In the genomic region with DNA sequence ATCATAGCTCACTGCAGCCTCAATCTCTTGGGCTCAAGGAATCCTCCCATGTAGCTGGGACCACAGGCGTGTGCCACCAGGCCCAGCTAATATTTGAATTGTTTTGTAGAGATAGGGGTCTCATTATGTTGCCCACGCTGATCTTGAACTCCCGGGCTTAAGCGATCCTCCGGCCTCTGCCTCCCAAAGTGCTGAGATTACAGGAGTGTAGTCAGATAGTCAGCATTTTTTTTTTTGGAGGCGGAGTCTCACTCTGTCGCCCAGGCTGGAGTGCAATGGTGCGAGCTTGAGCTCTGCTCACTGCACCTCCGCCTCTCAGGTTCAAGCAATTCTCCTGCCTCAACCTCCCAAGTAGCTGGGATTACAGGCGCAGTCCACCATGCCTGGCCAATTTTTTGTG, we compare ENCODE assay signal across 27 cellular contexts. TPM values are rescaled to one million over a fixed set of nuclear protein-coding genes. Genes with fewer than 3 reads are reported as not detected.
DNase-seq lines count a peak whose midpoint lies in the region; ATAC-seq and TF ChIP-seq lines count a peak whose summit lies in the region.
"Had no signal": no experiment of that assay in that cellular context is flagged by ENCODE, and none has a peak within 500 bp of the region (broad histone marks: within the 10 kb centered on the region; RNA-seq: fewer than 3 reads in every experiment).

No MANE protein-coding gene starts in this region.

- 94 to 95% methylated on average over 8 to 10 of the region's 10 CpGs for WGBS in endodermal cell (ENCODE audit: insufficient coverage in 1 of 2, insufficient read length in 1 of 2), 2 experiments

- CTCF ChIA-PET in activated naive CD4-positive, alpha-beta T cell treated with anti-CD3 and anti-CD28 coated beads, Interleukin-2, amount 10 ng/mL, durations not matched to agents 7 days and 5 days (lab: Charles Lee), result interaction anchor here (0.6 to 2.3 kb wide), 5 partner anchors 13 to 418 kb away, joined by 3 to 8 read pairs (median 4); no protein-coding TSS in a partner anchor
- CTCF ChIA-PET in activated naive CD4-positive, alpha-beta T cell treated with anti-CD3 and anti-CD28 coated beads for 36 hours (lab: Charles Lee), result interaction anchor here (0.6 to 2.1 kb wide), 5 partner anchors 10 to 47 kb away, joined by 4 to 9 read pairs (median 5); no protein-coding TSS in a partner anchor

- H3F3A ChIP-seq in OCI-LY1 (ENCODE audit: insufficient read depth, low read length), result no peaks in the 10 kb centered on the region

- TF ChIP-seq CTCF in OCI-LY1 (IDR thresholded peaks at IDR 0.05; ENCODE audit: low read length) (no peak), endodermal cell (conservative IDR thresholded peaks at IDR 0.05) (no peak), HFFc6 (IDR thresholded peaks at IDR 0.05) (no peak)

- no peaks in the 10 kb centered on the region for H3K27me3 Mint-ChIP-seq in activated naive CD4-positive, alpha-beta T cell treated with anti-CD3 and anti-CD28 coated beads, Interleukin-2, amount 10 ng/mL, durations not matched to agents 7 days and 5 days
- no peaks in the 10 kb centered on the region for H3K27me3 Mint-ChIP-seq in activated naive CD4-positive, alpha-beta T cell treated with anti-CD3 and anti-CD28 coated beads for 36 hours (ENCODE audit: low read depth)
- H3K27me3 Mint-ChIP-seq in endodermal cell (ENCODE audit: insufficient read depth) (no peaks in the 10 kb centered on the region), HFFc6 (ENCODE audit: insufficient read depth) (no peaks in the 10 kb centered on the region; the same call in 1 of the 2 replicates)
- H3K27me3 Mint-ChIP-seq: dendritic cell treated with granulocyte-macrophage colony-stimulating factor and Interleukin-4, amounts not matched to agents 40 ng/mL and 50 ng/mL, for 4 days had no signal

- no peak overlapping the region for H3K27ac Mint-ChIP-seq in activated naive CD4-positive, alpha-beta T cell treated with anti-CD3 and anti-CD28 coated beads, Interleukin-2, amount 10 ng/mL, durations not matched to agents 7 days and 5 days
- no peak overlapping the region for H3K27ac Mint-ChIP-seq in activated naive CD4-positive, alpha-beta T cell treated with anti-CD3 and anti-CD28 coated beads for 36 hours
- H3K27ac Mint-ChIP-seq in endodermal cell, result no peak overlapping the region
- H3K27ac Mint-ChIP-seq in stimulated activated effector memory CD8-positive, alpha-beta T cell treated with anti-CD3 and anti-CD28 coated beads, Interleukin-12 subunit alpha, Interleukin-12 subunit beta, amount 100 ng/mL, for 72 hours, result no peak overlapping the region
- H3K27ac Mint-ChIP-seq in HFFc6, result no peak overlapping the region
- H3K27ac Mint-ChIP-seq: dendritic cell treated with granulocyte-macrophage colony-stimulating factor and Interleukin-4, amounts not matched to agents 40 ng/mL and 50 ng/mL, for 4 days had no signal

- H3K27ac ChIP-seq in OCI-LY1 (ENCODE audit: low read depth, low read length, poor library complexity, severe bottlenecking) (peak overlapping the region; percentile 44), endodermal cell (ENCODE audit: low read depth, low read length) (no peak overlapping the region)
- H3K27ac ChIP-seq: HL-60, left lung, upper lobe of right lung had no signal

- H3K27me3 ChIP-seq in OCI-LY1 (ENCODE audit: insufficient read depth, low read length) (no peaks in the 10 kb centered on the region), endodermal cell (ENCODE audit: control insufficient read depth, insufficient read depth, low read length, poor library complexity, severe bottlenecking) (no peaks in the 10 kb centered on the region)
- H3K27me3 ChIP-seq: left lung, upper lobe of right lung had no signal

- peaks cover 19% of the 10 kb centered on the region for H3K4me1 Mint-ChIP-seq in activated naive CD4-positive, alpha-beta T cell treated with anti-CD3 and anti-CD28 coated beads, Interleukin-2, amount 10 ng/mL, durations not matched to agents 7 days and 5 days
- H3K4me1 Mint-ChIP-seq in activated naive CD4-positive, alpha-beta T cell treated with anti-CD3 and anti-CD28 coated beads for 36 hours (ENCODE audit: low read depth), result peaks cover 19% of the 10 kb centered on the region
- H3K4me1 Mint-ChIP-seq in endodermal cell (no peaks in the 10 kb centered on the region), HFFc6 (ENCODE audit: low read depth) (peaks cover 8% of the 10 kb centered on the region)
- H3K4me1 Mint-ChIP-seq in stimulated activated effector memory CD8-positive, alpha-beta T cell treated with anti-CD3 and anti-CD28 coated beads, Interleukin-12 subunit alpha, Interleukin-12 subunit beta, amount 100 ng/mL, for 72 hours, result peaks cover 23% of the 10 kb centered on the region

- H3K36me3 Mint-ChIP-seq in activated naive CD4-positive, alpha-beta T cell treated with anti-CD3 and anti-CD28 coated beads, Interleukin-2, amount 10 ng/mL, durations not matched to agents 7 days and 5 days, result peaks cover 2% of the 10 kb centered on the region
- no peaks in the 10 kb centered on the region for H3K36me3 Mint-ChIP-seq in activated naive CD4-positive, alpha-beta T cell treated with anti-CD3 and anti-CD28 coated beads for 36 hours (ENCODE audit: low read depth)
- H3K36me3 Mint-ChIP-seq in endodermal cell (ENCODE audit: low read depth), result no peaks in the 10 kb centered on the region
- peaks cover 20% of the 10 kb centered on the region for H3K36me3 Mint-ChIP-seq in stimulated activated effector memory CD8-positive, alpha-beta T cell treated with anti-CD3 and anti-CD28 coated beads, Interleukin-12 subunit alpha, Interleukin-12 subunit beta, amount 100 ng/mL, for 72 hours
- no peaks in the 10 kb centered on the region for H3K36me3 Mint-ChIP-seq in HFFc6 (ENCODE audit: low read depth)
- H3K36me3 Mint-ChIP-seq: natural killer cell had no signal

- no peaks in the 10 kb centered on the region for H4K20me1 ChIP-seq in OCI-LY1 (ENCODE audit: insufficient read depth, low read length)

- no peak overlapping the region for H3K4me3 ChIP-seq in OCI-LY1 (ENCODE audit: low read depth, low read length, poor library complexity, severe bottlenecking)
- H3K4me3 ChIP-seq in endodermal cell (ENCODE audit: low read length), result no peak overlapping the region
- H3K4me3 ChIP-seq: left lung, upper lobe of right lung had no signal

- H3K9me3 ChIP-seq in OCI-LY1 (ENCODE audit: low read length) (no peaks in the 10 kb centered on the region), endodermal cell (ENCODE audit: control insufficient read depth, low read length) (no peaks in the 10 kb centered on the region)
- H3K9me3 ChIP-seq: Caco-2, left lung, SK-N-SH, upper lobe of right lung had no signal

- H2AFZ ChIP-seq in OCI-LY1 (ENCODE audit: low read length), result peak overlapping the region; percentile 34; the same call in 1 of the 2 replicates

- DNase-seq in activated naive CD4-positive, alpha-beta T cell treated with anti-CD3 and anti-CD28 coated beads, Interleukin-2, amount 10 ng/mL, durations not matched to agents 7 days and 5 days, result no peak
- no peak for DNase-seq in activated naive CD4-positive, alpha-beta T cell treated with anti-CD3 and anti-CD28 coated beads for 36 hours
- peak; percentile 45 for DNase-seq in endodermal cell
- DNase-seq in stimulated activated effector memory CD8-positive, alpha-beta T cell treated with anti-CD3 and anti-CD28 coated beads, Interleukin-12 subunit alpha, Interleukin-12 subunit beta, amount 100 ng/mL, for 72 hours (ENCODE audit: low spot score in 2 of 2), result no peak
- DNase-seq in activated effector memory CD4-positive, alpha-beta T cell treated with Interleukin-2 at 50 U/mL for 16 hours, result no peak
- DNase-seq in HFFc6, result no peak
- no peak for DNase-seq in stimulated activated CD4-positive, alpha-beta T cell treated with anti-CD3 and anti-CD28 coated beads, Interleukin-1b, Interleukin-23, amount 100 ng/mL, for 48 hours
- DNase-seq: activated CD4-positive, alpha-beta T cell treated with anti-CD3 and anti-CD28 coated beads, Interleukin-2, amount 50 U/mL, for 1 hour; activated naive CD4-positive, alpha-beta T cell treated with Interleukin-2 at 50 U/mL for 16 hours; anterior cingulate cortex; caudate nucleus; DMS79 treated with DMSO at 0.1 percent for 48 hours; hypothalamus; left lung; midbrain; natural killer cell; NCI-H1048; NCI-H187; NCI-H2171 treated with DMSO at 0.1 percent for 48 hours; NCI-H524; SK-N-SH; stimulated activated CD4-positive, alpha-beta T cell treated with anti-CD3 and anti-CD28 coated beads, Interleukin-15, amount 100 ng/mL, for 24 hours; upper lobe of right lung had no signal

- H3K9me3 Mint-ChIP-seq in activated naive CD4-positive, alpha-beta T cell treated with anti-CD3 and anti-CD28 coated beads, Interleukin-2, amount 10 ng/mL, durations not matched to agents 7 days and 5 days, result no peaks in the 10 kb centered on the region
- H3K9me3 Mint-ChIP-seq in activated naive CD4-positive, alpha-beta T cell treated with anti-CD3 and anti-CD28 coated beads for 36 hours, result no peaks in the 10 kb centered on the region
- no peaks in the 10 kb centered on the region for H3K9me3 Mint-ChIP-seq in endodermal cell
- H3K9me3 Mint-ChIP-seq in stimulated activated effector memory CD8-positive, alpha-beta T cell treated with anti-CD3 and anti-CD28 coated beads, Interleukin-12 subunit alpha, Interleukin-12 subunit beta, amount 100 ng/mL, for 72 hours, result no peaks in the 10 kb centered on the region
- no peaks in the 10 kb centered on the region for H3K9me3 Mint-ChIP-seq in HFFc6
- H3K9me3 Mint-ChIP-seq: dendritic cell treated with granulocyte-macrophage colony-stimulating factor and Interleukin-4, amounts not matched to agents 40 ng/mL and 50 ng/mL, for 4 days; natural killer cell had no signal

- intact Hi-C loops in activated naive CD4-positive, alpha-beta T cell treated with anti-CD3 and anti-CD28 coated beads for 36 hours (cut with micrococcal nuclease), result loop anchor here (5.0 kb wide), 1 partner anchor 262 kb away; a partner anchor contains a TSS

- H3K9ac ChIP-seq in OCI-LY1 (ENCODE audit: low read length) (no peak overlapping the region), endodermal cell (ENCODE audit: extremely low read depth, low read length, poor library complexity, severe bottlenecking) (no peak overlapping the region)
- H3K9ac ChIP-seq: SK-N-SH had no signal

- H3K9me2 ChIP-seq in OCI-LY1 (ENCODE audit: low read depth, low read length), result no peaks in the 10 kb centered on the region
- H3K9me2 ChIP-seq: SK-N-SH had no signal

- H3K36me3 ChIP-seq in OCI-LY1 (ENCODE audit: insufficient read depth, low read length), result peaks cover 10% of the 10 kb centered on the region; the same call in 1 of the 2 replicates
- no peaks in the 10 kb centered on the region for H3K36me3 ChIP-seq in endodermal cell (ENCODE audit: control insufficient read depth, insufficient read depth, low read length)
- H3K36me3 ChIP-seq: left lung, upper lobe of right lung had no signal

- peak overlapping the region; percentile 31 for H3K4me3 Mint-ChIP-seq in activated naive CD4-positive, alpha-beta T cell treated with anti-CD3 and anti-CD28 coated beads, Interleukin-2, amount 10 ng/mL, durations not matched to agents 7 days and 5 days
- H3K4me3 Mint-ChIP-seq in activated naive CD4-positive, alpha-beta T cell treated with anti-CD3 and anti-CD28 coated beads for 36 hours, result no peak overlapping the region
- H3K4me3 Mint-ChIP-seq in endodermal cell (no peak overlapping the region), HFFc6 (no peak overlapping the region)
- H3K4me3 Mint-ChIP-seq in stimulated activated effector memory CD8-positive, alpha-beta T cell treated with anti-CD3 and anti-CD28 coated beads, Interleukin-12 subunit alpha, Interleukin-12 subunit beta, amount 100 ng/mL, for 72 hours, result peak overlapping the region; percentile 85

- H3K79me2 ChIP-seq in OCI-LY1 (ENCODE audit: insufficient read depth, low read length), result peaks cover 24% of the 10 kb centered on the region

- ATAC-seq in stimulated activated effector memory CD8-positive, alpha-beta T cell treated with anti-CD3 and anti-CD28 coated beads, Interleukin-12 subunit alpha, Interleukin-12 subunit beta, amount 100 ng/mL, for 72 hours, result no peak
- ATAC-seq: left lung, natural killer cell, upper lobe of right lung had no signal

- H3K4me2 ChIP-seq in OCI-LY1 (ENCODE audit: low read length), result no peak overlapping the region; the same call in 1 of the 2 replicates
- H3K4me2 ChIP-seq: SK-N-SH had no signal

- H3K4me1 ChIP-seq in OCI-LY1 (ENCODE audit: insufficient read depth, low read length, severe bottlenecking) (peaks cover 28% of the 10 kb centered on the region), endodermal cell (ENCODE audit: control insufficient read depth, insufficient read depth, low read length) (no peaks in the 10 kb centered on the region)

RNA-seq across cellular contexts. Expression of a gene that starts 1.6 kb away (rescaled TPM):
- total RNA-seq in activated naive CD4-positive, alpha-beta T cell treated with anti-CD3 and anti-CD28 coated beads for 36 hours, result 10 to 100 TPM; 42.5 to 42.8 TPM
- 10 to 100 TPM; 18.4 to 24.2 TPM for total RNA-seq in endodermal cell
- polyA plus RNA-seq in endodermal cell (2013, experiment 1 of 2), result 25.4 TPM
- polyA plus RNA-seq in endodermal cell (2013, experiment 2 of 2), result 27.4 TPM
- 100 to 1,000 TPM in 4 of 6 experiments, 10 to 100 TPM in 2; 94.0 to 108 (median 103) TPM for total RNA-seq in HFFc6 (2021; fragmentation: NEBNext Ultra II Directional; extraction: Animal tissue kit (Norgen Biotek cat#: 25700))

RNA-seq across cellular contexts. Expression of a gene that starts 14.4 kb away (rescaled TPM):
- total RNA-seq in activated naive CD4-positive, alpha-beta T cell treated with anti-CD3 and anti-CD28 coated beads for 36 hours, result 10 to 100 TPM; 16.6 to 18.5 TPM
- 10 to 100 TPM; 26.5 to 32.1 TPM for total RNA-seq in endodermal cell
- 22.1 TPM for polyA plus RNA-seq in endodermal cell (2013, experiment 1 of 2)
- polyA plus RNA-seq in endodermal cell (2013, experiment 2 of 2), result 22.1 TPM
- 10 to 100 TPM; 37.3 to 45.5 (median 42.2) TPM for total RNA-seq in HFFc6 (2021; fragmentation: NEBNext Ultra II Directional; extraction: Animal tissue kit (Norgen Biotek cat#: 25700))

Comparison
In these comparisons a context has a peak if more than half of its experiments do, and no peak if none do; other contexts are left out.
1. H3K4me3 Mint-ChIP-seq: peak in activated naive CD4-positive, alpha-beta T cell treated with anti-CD3 and anti-CD28 coated beads, Interleukin-2, amount 10 ng/mL, durations not matched to agents 7 days and 5 days (single experiment) and stimulated activated effector memory CD8-positive, alpha-beta T cell treated with anti-CD3 and anti-CD28 coated beads, Interleukin-12 subunit alpha, Interleukin-12 subunit beta, amount 100 ng/mL, for 72 hours (single experiment); none in activated naive CD4-positive, alpha-beta T cell treated with anti-CD3 and anti-CD28 coated beads for 36 hours (single experiment), endodermal cell (single experiment) and HFFc6 (single experiment).